ENCODE assay signal across 8 cellular contexts in genomic region chr11:94740975-94741707, GRCh38. TPM values are rescaled to one million over a fixed set of nuclear protein-coding genes. Genes with fewer than 3 reads are reported as not detected.
DNase-seq lines count a peak whose midpoint lies in the region; ATAC-seq and TF ChIP-seq lines count a peak whose summit lies in the region.

No MANE protein-coding gene starts in this region.

- H3K9me2 ChIP-seq in hepatocyte (replicated peaks; ENCODE audit: insufficient read depth): no peaks in the 10 kb centered on the region

- peak; percentile 54 for DNase-seq in NOMO-1 treated with DMSO at 0.1 percent for 48 hours (lab: John Stamatoyannopoulos, UW; ENCODE audit: unreplicated experiment)
- DNase-seq in NOMO-1 treated with dmso at 0.1 percent for 144 hours (lab: John Stamatoyannopoulos, UW; ENCODE audit: unreplicated experiment): no peak
- peak; percentile 58 for DNase-seq in NCI-H345 treated with DMSO at 0.1 percent for 48 hours (lab: John Stamatoyannopoulos, UW; ENCODE audit: unreplicated experiment)
- no peak for DNase-seq in astrocyte of the cerebellum (ENCODE audit: low read depth)
- DNase-seq in hepatocyte (ENCODE audit: low spot score): peak; percentile 77
- peak; percentile 34 to 70 for DNase-seq in psoas muscle
- DNase-seq in mesenteric fat pad (ENCODE audit: low spot score): no peak

- H3K9me3 ChIP-seq in hepatocyte (ENCODE audit: low read depth) (no peaks in the 10 kb centered on the region), psoas muscle (no peaks in the 10 kb centered on the region)

- peaks cover 19% of the 10 kb centered on the region for H3K4me1 ChIP-seq in hepatocyte (ENCODE audit: insufficient read depth)
- peaks cover 22% of the 10 kb centered on the region for H3K4me1 ChIP-seq in psoas muscle

- H3K36me3 ChIP-seq in hepatocyte (replicated peaks; ENCODE audit: insufficient read depth, low read depth) (no peaks in the 10 kb centered on the region), psoas muscle (ENCODE audit: insufficient read depth in 1 of 2, low read depth in 1 of 2) (peaks cover 0 to 7% of the 10 kb centered on the region in 2 donors)

- H4K20me1 ChIP-seq in hepatocyte (ENCODE audit: insufficient read depth, poor library complexity, severe bottlenecking): no peaks in the 10 kb centered on the region

- peak overlapping the region; percentile 47 for H3K4me3 ChIP-seq in astrocyte of the cerebellum (ENCODE audit: low read depth, low read length)
- H3K4me3 ChIP-seq in hepatocyte: peak overlapping the region; percentile 69
- H3K4me3 ChIP-seq in psoas muscle: peak overlapping the region; percentile 70

- peak; percentile 72 for TF ChIP-seq CTCF in astrocyte of the cerebellum (IDR thresholded peaks at IDR 0.05; ENCODE audit: low read depth, low read length, missing control alignments)
- peak; percentile 49 for TF ChIP-seq CTCF in hepatocyte (IDR thresholded peaks at IDR 0.05; ENCODE audit: poor library complexity)
- TF ChIP-seq CTCF in psoas muscle (IDR thresholded peaks at IDR 0.05): peak; percentile 54

- ATAC-seq in HG02798 (IDR thresholded peaks at IDR 0.05; ENCODE audit: poor library complexity, unreplicated experiment) (peak; percentile 50), psoas muscle (peak; percentile 86 to 94 (median 91))

- WGBS in hepatocyte (ENCODE audit: low lambda C conversion rate, missing lambda C conversion rate): 2% methylated on average over 33 of the region's 37 CpGs
- WGBS in psoas muscle, 3 donors: 7 to 21% (median 9%) methylated on average over 37 of the region's 37 CpGs

- intact Hi-C loops in psoas muscle (cut with DNase I): loop anchor here in 1 of 2 donors (2.0 to 10.0 kb wide), 3 partner anchors 18 to 234 kb away; partner anchors contain the start of genes CWC15 and KDM4D

- H2AFZ ChIP-seq in hepatocyte: peak overlapping the region; percentile 42

- no peaks in the 10 kb centered on the region for H3K79me2 ChIP-seq in hepatocyte

- peak overlapping the region; percentile 98 for H3K4me2 ChIP-seq in hepatocyte

- H3K27ac ChIP-seq in hepatocyte (peak overlapping the region; percentile 61), psoas muscle (peak overlapping the region; percentile 65)

- no peaks in the 10 kb centered on the region for H3K27me3 ChIP-seq in hepatocyte
- H3K27me3 ChIP-seq in psoas muscle (ENCODE audit: insufficient read depth in 3 of 3, low read length in 2 of 3): no peaks in the 10 kb centered on the region

- in situ Hi-C loops in astrocyte of the cerebellum (cut with HindIII; ENCODE audit: low sequenced_read_pairs): no loop called here

RNA-seq across cellular contexts. Expression of gene AMOTL1, which starts 27.0 kb away (rescaled TPM):
- total RNA-seq in hepatocyte (46.7 and 57.7 TPM in 2 replicates), psoas muscle (100 to 1,000 TPM; 225 to 355 (median 292) TPM), mesenteric fat pad (51.6 TPM)
- polyA plus RNA-seq in hepatocyte (22.1 and 23.8 TPM in 2 replicates), psoas muscle (100 to 1,000 TPM in 1 of 3 donors, 10 to 100 TPM in 2; 46.5 to 162 (median 91.8) TPM)

Comparison
In these comparisons a context has a peak if more than half of its experiments do, and no peak if none do; other contexts are left out.
1. DNase-seq: peak in NOMO-1 treated with DMSO at 0.1 percent for 48 hours (single experiment), NCI-H345 treated with DMSO at 0.1 percent for 48 hours (single experiment), hepatocyte (single experiment) and psoas muscle (2 of 2); none in NOMO-1 treated with dmso at 0.1 percent for 144 hours (single experiment), astrocyte of the cerebellum (single experiment) and mesenteric fat pad (single experiment).
2. Peak in every context shown above with its lines, with median percentiles within 50 percentile points of each other: H3K4me3 ChIP-seq and CTCF ChIP-seq.